1 cellular context compared by ENCODE assay signal in the genomic region with DNA sequence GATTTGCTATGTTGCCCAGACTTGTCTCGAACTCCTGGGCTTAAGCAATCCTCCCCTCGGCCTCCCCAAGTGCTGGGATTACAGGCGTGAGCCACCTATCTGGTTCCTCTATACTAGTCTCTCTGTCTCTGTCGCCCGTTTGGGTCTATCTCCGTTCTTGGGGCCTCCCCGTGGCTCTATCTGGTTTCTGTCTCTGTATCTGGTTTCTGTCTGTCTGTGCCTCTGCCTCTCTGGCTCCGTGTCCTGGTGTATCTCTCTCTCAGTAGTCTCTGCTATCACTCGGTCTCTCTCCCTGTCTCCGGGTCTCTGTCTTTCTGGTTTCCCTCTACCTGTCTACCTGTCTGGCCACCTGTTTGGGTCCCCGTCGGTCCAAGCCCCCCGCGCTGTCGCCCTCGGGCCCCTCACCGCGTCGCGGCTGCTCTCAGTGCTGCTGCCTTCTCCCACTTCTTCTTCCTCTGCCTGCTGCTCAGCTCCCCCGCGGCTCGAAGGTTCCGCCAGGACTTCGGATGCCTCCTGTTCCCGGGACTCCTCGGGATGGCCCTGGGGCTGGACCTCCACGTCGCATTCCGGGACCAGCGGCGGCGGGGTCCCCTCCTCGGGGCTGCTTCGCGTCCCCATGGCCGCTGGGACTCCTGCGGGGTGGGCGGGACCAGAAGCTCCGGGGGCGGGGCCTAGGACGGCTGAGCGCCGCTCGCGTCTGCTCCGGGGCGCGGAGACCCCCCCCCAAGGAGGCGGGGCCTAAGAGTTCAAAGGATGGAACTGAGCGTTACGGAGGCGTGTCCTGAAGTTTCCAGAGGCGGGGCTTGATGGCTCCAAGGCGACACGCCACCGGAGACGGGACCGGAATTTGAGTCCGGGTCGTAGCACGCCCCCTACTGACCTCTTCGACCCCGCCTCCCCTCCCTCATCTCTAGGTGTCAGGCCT.
TF ChIP-seq lines count a peak whose summit lies in the region.

No MANE protein-coding gene starts in this region.

TF ChIP-seq in HepG2, 621 proteins besides CTCF, POLR2A, EP300 and RAD21 (continued from another document and continues in another):
- TF ChIP-seq MXI1 (IDR thresholded peaks at IDR 0.05; ENCODE audit: borderline replicate concordance, low read depth, low read length) (peak; percentile 52; the same call in 1 of the 3 replicates), ZSCAN22 (CRISPR knock-in tag; IDR thresholded peaks at IDR 0.05) (no peak), XRCC5 (optimal IDR thresholded peaks at IDR 0.05; ENCODE audit: low read length) (no peak), ZNF30 (CRISPR knock-in tag; IDR thresholded peaks at IDR 0.05) (no peak), ZNF615 (CRISPR knock-in tag; IDR thresholded peaks at IDR 0.05; ENCODE audit: borderline replicate concordance) (no peak), SP140L (CRISPR knock-in tag; IDR thresholded peaks at IDR 0.05; ENCODE audit: borderline replicate concordance) (no peak), HOXA9 (CRISPR knock-in tag; IDR thresholded peaks at IDR 0.05; ENCODE audit: borderline replicate concordance) (no peak), ZNF788 (CRISPR knock-in tag; IDR thresholded peaks at IDR 0.05; ENCODE audit: borderline replicate concordance) (no peak), SMAD9 (CRISPR knock-in tag; IDR thresholded peaks at IDR 0.05) (no peak), ZNF235 (CRISPR knock-in tag; IDR thresholded peaks at IDR 0.05; ENCODE audit: borderline replicate concordance) (no peak), TP53 (CRISPR knock-in tag; conservative IDR thresholded peaks at IDR 0.05) (no peak), ZSCAN29 (CRISPR knock-in tag; conservative IDR thresholded peaks at IDR 0.05) (no peak), HMGA1 (CRISPR knock-in tag; conservative IDR thresholded peaks at IDR 0.05) (no peak), TARDBP (CRISPR knock-in tag; IDR thresholded peaks at IDR 0.05) (no peak), ZNF672 (CRISPR knock-in tag; IDR thresholded peaks at IDR 0.05) (no peak), CCAR2 (optimal IDR thresholded peaks at IDR 0.05; ENCODE audit: low read depth, low read length) (no peak)
- TF ChIP-seq, protein P1, sequence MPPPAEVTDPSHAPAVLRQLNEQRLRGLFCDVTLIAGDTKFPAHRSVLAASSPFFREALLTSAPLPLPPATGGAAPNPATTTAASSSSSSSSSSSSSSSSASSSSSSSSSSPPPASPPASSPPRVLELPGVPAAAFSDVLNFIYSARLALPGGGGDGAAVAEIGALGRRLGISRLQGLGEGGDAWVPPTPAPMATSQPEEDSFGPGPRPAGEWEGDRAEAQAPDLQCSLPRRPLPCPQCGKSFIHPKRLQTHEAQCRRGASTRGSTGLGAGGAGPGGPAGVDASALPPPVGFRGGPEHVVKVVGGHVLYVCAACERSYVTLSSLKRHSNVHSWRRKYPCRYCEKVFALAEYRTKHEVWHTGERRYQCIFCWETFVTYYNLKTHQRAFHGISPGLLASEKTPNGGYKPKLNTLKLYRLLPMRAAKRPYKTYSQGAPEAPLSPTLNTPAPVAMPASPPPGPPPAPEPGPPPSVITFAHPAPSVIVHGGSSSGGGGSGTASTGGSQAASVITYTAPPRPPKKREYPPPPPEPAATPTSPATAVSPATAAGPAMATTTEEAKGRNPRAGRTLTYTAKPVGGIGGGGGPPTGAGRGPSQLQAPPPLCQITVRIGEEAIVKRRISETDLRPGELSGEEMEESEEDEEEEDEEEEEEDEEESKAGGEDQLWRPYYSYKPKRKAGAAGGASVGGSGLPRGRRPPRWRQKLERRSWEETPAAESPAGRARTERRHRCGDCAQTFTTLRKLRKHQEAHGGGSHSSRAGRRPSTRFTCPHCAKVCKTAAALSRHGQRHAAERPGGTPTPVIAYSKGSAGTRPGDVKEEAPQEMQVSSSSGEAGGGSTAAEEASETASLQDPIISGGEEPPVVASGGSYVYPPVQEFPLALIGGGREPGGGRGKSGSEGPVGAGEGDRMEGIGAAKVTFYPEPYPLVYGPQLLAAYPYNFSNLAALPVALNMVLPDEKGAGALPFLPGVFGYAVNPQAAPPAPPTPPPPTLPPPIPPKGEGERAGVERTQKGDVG (CRISPR knock-in tag; IDR thresholded peaks at IDR 0.05; ENCODE audit: borderline replicate concordance) = no peak
- TF ChIP-seq, protein P2, sequence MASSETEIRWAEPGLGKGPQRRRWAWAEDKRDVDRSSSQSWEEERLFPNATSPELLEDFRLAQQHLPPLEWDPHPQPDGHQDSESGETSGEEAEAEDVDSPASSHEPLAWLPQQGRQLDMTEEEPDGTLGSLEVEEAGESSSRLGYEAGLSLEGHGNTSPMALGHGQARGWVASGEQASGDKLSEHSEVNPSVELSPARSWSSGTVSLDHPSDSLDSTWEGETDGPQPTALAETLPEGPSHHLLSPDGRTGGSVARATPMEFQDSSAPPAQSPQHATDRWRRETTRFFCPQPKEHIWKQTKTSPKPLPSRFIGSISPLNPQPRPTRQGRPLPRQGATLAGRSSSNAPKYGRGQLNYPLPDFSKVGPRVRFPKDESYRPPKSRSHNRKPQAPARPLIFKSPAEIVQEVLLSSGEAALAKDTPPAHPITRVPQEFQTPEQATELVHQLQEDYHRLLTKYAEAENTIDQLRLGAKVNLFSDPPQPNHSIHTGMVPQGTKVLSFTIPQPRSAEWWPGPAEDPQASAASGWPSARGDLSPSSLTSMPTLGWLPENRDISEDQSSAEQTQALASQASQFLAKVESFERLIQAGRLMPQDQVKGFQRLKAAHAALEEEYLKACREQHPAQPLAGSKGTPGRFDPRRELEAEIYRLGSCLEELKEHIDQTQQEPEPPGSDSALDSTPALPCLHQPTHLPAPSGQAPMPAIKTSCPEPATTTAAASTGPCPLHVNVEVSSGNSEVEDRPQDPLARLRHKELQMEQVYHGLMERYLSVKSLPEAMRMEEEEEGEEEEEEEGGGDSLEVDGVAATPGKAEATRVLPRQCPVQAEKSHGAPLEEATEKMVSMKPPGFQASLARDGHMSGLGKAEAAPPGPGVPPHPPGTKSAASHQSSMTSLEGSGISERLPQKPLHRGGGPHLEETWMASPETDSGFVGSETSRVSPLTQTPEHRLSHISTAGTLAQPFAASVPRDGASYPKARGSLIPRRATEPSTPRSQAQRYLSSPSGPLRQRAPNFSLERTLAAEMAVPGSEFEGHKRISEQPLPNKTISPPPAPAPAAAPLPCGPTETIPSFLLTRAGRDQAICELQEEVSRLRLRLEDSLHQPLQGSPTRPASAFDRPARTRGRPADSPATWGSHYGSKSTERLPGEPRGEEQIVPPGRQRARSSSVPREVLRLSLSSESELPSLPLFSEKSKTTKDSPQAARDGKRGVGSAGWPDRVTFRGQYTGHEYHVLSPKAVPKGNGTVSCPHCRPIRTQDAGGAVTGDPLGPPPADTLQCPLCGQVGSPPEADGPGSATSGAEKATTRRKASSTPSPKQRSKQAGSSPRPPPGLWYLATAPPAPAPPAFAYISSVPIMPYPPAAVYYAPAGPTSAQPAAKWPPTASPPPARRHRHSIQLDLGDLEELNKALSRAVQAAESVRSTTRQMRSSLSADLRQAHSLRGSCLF (CRISPR knock-in tag; IDR thresholded peaks at IDR 0.05; ENCODE audit: borderline replicate concordance) = no peak
- TF ChIP-seq, protein P3, sequence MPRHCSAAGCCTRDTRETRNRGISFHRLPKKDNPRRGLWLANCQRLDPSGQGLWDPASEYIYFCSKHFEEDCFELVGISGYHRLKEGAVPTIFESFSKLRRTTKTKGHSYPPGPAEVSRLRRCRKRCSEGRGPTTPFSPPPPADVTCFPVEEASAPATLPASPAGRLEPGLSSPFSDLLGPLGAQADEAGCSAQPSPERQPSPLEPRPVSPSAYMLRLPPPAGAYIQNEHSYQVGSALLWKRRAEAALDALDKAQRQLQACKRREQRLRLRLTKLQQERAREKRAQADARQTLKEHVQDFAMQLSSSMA (CRISPR knock-in tag; IDR thresholded peaks at IDR 0.05) = no peak
- TF ChIP-seq, protein P4, sequence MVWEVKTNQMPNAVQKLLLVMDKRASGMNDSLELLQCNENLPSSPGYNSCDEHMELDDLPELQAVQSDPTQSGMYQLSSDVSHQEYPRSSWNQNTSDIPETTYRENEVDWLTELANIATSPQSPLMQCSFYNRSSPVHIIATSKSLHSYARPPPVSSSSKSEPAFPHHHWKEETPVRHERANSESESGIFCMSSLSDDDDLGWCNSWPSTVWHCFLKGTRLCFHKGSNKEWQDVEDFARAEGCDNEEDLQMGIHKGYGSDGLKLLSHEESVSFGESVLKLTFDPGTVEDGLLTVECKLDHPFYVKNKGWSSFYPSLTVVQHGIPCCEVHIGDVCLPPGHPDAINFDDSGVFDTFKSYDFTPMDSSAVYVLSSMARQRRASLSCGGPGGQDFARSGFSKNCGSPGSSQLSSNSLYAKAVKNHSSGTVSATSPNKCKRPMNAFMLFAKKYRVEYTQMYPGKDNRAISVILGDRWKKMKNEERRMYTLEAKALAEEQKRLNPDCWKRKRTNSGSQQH (CRISPR knock-in tag; IDR thresholded peaks at IDR 0.05; ENCODE audit: low read depth) = peak; percentile 7; the same call in 1 of the 2 replicates
- TF ChIP-seq, protein P5, sequence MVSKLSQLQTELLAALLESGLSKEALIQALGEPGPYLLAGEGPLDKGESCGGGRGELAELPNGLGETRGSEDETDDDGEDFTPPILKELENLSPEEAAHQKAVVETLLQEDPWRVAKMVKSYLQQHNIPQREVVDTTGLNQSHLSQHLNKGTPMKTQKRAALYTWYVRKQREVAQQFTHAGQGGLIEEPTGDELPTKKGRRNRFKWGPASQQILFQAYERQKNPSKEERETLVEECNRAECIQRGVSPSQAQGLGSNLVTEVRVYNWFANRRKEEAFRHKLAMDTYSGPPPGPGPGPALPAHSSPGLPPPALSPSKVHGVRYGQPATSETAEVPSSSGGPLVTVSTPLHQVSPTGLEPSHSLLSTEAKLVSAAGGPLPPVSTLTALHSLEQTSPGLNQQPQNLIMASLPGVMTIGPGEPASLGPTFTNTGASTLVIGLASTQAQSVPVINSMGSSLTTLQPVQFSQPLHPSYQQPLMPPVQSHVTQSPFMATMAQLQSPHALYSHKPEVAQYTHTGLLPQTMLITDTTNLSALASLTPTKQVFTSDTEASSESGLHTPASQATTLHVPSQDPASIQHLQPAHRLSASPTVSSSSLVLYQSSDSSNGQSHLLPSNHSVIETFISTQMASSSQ (IDR thresholded peaks at IDR 0.05; ENCODE audit: low read depth) = no peak
- TF ChIP-seq, protein P5 (CRISPR knock-in tag; IDR thresholded peaks at IDR 0.05; ENCODE audit: borderline replicate concordance) = 0 out of 2 replicates have a peak, but pooled peaks have one; percentile 58
- TF ChIP-seq, protein P6, sequence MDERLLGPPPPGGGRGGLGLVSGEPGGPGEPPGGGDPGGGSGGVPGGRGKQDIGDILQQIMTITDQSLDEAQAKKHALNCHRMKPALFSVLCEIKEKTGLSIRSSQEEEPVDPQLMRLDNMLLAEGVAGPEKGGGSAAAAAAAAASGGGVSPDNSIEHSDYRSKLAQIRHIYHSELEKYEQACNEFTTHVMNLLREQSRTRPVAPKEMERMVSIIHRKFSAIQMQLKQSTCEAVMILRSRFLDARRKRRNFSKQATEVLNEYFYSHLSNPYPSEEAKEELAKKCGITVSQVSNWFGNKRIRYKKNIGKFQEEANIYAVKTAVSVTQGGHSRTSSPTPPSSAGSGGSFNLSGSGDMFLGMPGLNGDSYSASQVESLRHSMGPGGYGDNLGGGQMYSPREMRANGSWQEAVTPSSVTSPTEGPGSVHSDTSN (CRISPR knock-in tag; IDR thresholded peaks at IDR 0.05) = no peak
- TF ChIP-seq, protein P7, sequence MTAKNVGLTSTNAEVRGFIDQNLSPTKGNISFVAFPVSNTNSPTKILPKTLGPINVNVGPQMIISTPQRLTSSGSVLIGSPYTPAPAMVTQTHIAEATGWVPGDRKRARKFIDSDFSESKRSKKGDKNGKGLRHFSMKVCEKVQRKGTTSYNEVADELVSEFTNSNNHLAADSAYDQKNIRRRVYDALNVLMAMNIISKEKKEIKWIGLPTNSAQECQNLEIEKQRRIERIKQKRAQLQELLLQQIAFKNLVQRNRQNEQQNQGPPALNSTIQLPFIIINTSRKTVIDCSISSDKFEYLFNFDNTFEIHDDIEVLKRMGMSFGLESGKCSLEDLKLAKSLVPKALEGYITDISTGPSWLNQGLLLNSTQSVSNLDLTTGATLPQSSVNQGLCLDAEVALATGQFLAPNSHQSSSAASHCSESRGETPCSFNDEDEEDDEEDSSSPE (CRISPR knock-in tag; IDR thresholded peaks at IDR 0.05) = no peak
- TF ChIP-seq, protein P8, sequence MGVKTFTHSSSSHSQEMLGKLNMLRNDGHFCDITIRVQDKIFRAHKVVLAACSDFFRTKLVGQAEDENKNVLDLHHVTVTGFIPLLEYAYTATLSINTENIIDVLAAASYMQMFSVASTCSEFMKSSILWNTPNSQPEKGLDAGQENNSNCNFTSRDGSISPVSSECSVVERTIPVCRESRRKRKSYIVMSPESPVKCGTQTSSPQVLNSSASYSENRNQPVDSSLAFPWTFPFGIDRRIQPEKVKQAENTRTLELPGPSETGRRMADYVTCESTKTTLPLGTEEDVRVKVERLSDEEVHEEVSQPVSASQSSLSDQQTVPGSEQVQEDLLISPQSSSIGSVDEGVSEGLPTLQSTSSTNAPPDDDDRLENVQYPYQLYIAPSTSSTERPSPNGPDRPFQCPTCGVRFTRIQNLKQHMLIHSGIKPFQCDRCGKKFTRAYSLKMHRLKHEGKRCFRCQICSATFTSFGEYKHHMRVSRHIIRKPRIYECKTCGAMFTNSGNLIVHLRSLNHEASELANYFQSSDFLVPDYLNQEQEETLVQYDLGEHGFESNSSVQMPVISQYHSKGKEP (CRISPR knock-in tag; IDR thresholded peaks at IDR 0.05) = no peak
